ENCODE assay signal across 16 cellular contexts in the genomic region with DNA sequence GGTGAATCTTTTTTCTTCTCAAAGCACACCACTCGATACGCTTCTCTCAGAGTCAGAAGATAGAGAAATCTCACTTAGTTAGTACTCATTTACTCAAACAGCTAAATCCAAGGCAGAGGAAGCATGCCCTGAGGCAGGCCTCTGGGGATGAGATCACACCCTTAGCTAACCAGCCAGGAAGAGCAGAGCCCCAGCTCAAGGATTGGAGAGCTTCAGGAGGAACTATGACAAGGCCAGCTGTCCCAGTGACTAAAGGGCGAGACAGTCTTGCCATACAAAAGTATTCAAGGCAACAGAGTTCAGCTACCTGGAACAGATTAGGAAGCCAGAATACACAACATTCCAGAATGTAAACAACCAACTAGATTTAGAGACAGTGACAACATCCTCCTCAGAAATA.
"Had no signal": no experiment of that assay in that cellular context is flagged by ENCODE, and none has a peak within 500 bp of the region (broad histone marks: within the 10 kb centered on the region; RNA-seq: fewer than 3 reads in every experiment).

No MANE protein-coding gene starts in this region.

- H3K4me2 ChIP-seq: smooth muscle cell had no signal

- ATAC-seq: activated CD4-positive, CD25-positive, alpha-beta regulatory T cell treated with anti-CD3 and anti-CD28 coated beads, Interleukin-2, amount 50 U/mL, for 24 hours; effector memory CD8-positive, alpha-beta T cell; left lobe of liver; mucosa of descending colon; naive thymus-derived CD8-positive, alpha-beta T cell; right cardiac atrium had no signal

- H3K27me3 ChIP-seq: tibial nerve had no signal

- H3K36me3 ChIP-seq: tibial nerve had no signal

- H3K4me1 ChIP-seq: tibial nerve had no signal

- H3K4me3 ChIP-seq: mucosa of descending colon, smooth muscle cell, tibial nerve had no signal

- H3K27ac ChIP-seq: tibial nerve had no signal

- DNase-seq: activated naive CD4-positive, alpha-beta T cell; activated naive CD8-positive, alpha-beta T cell treated with anti-CD3 and anti-CD28 coated beads, Interleukin-2, amount 10 ng/mL, durations not matched to agents 7 days and 5 days; activated T-cell treated with anti-CD3 and anti-CD28 coated beads for 4 hours; dermis blood vessel endothelial cell; effector memory CD8-positive, alpha-beta T cell; mucosa of descending colon; naive thymus-derived CD8-positive, alpha-beta T cell; right cardiac atrium; stimulated activated CD4-positive, alpha-beta T cell treated with anti-CD3 and anti-CD28 coated beads, Interleukin-4, amount 100 ng/mL, for 4 hours; stimulated activated CD8-positive, alpha-beta memory T cell treated with anti-CD3 and anti-CD28 coated beads, Interleukin-4, amount 100 ng/mL, for 48 hours; stimulated activated naive CD4-positive, alpha-beta T cell treated with Interleukin-2 at 50 U/mL for 16 hours; substantia nigra had no signal

- H3K9me3 ChIP-seq: mucosa of descending colon, tibial nerve had no signal
